24 cellular contexts compared by ENCODE assay signal in the genomic region with DNA sequence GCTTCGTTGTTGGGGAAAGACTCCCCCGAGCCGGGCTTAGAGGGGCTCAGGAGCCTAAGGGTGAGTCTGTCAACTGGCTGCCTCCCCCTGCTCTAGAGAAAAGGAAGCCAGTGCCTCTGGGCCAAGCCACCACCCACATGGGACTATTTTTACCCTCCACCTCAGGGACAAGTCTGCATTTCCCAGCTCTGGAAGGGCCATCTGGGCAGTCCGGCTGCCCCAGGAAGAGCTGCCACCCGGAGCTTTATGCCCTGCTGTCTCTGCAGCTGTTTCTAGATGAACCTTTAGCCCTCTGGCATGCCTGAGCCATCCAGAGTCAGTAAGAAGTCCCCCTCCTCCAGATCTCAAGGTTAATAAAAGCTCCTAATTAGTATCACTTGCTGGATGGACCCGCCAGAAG. TPM values are rescaled to one million over a fixed set of nuclear protein-coding genes. Genes with fewer than 3 reads are reported as not detected.
DNase-seq lines count a peak whose midpoint lies in the region; ATAC-seq and TF ChIP-seq lines count a peak whose summit lies in the region.
"Had no signal": no experiment of that assay in that cellular context is flagged by ENCODE, and none has a peak within 500 bp of the region (broad histone marks: within the 10 kb centered on the region; RNA-seq: fewer than 3 reads in every experiment).

No MANE protein-coding gene starts in this region.

- DNase-seq in NCI-H1694 treated with DMSO at 0.1 percent for 48 hours (lab: John Stamatoyannopoulos, UW) (peak; percentile 85), colonic mucosa (peak; percentile 35), medulla oblongata (ENCODE audit: extremely low spot score) (no peak), NAMALWA (ENCODE audit: low spot score) (no peak), NCI-H1048 (lab: John Stamatoyannopoulos, UW) (no peak)
- DNase-seq in stimulated activated naive B cell treated with anti-CD40 and anti-IgM and Interleukin-4, amounts not matched to agents 10 μg/mL and 1 μg/mL and 100 μg/mL, for 72 hours: no peak
- DNase-seq: ACHN; activated CD4-positive, alpha-beta T cell treated with anti-CD3 and anti-CD28 coated beads, Interleukin-2, amount 10 ng/mL, durations not matched to agents 24 days and 14 days; activated CD8-positive, alpha-beta memory T cell treated with anti-CD3 and anti-CD28 coated beads, Interleukin-2, amount 50 U/mL, for 4 hours; activated effector memory CD4-positive, alpha-beta T cell treated with Interleukin-2 at 50 U/mL for 16 hours; CD4-positive, alpha-beta T cell; DND-41; effector CD8-positive, alpha-beta T cell; esophagus squamous epithelium; head of caudate nucleus; mesenchymal stem cell; NCI-H187; NCI-H510A; tibial artery had no signal

- H3K27me3 ChIP-seq in BLaER1: peaks cover 19% of the 10 kb centered on the region
- peaks cover 8% of the 10 kb centered on the region for H3K27me3 ChIP-seq in colonic mucosa
- H3K27me3 ChIP-seq in mucosa of rectum (ENCODE audit: control insufficient read depth in 2 of 2, insufficient read depth in 2 of 2, low read length in 2 of 2): peaks cover 0 to 4% of the 10 kb centered on the region in 2 donors

- no peak overlapping the region for H3K27ac Mint-ChIP-seq in stimulated activated naive B cell treated with anti-CD40 and anti-IgM and Interleukin-4, amounts not matched to agents 10 μg/mL and 1 μg/mL and 100 μg/mL, for 72 hours
- H3K27ac Mint-ChIP-seq: activated CD4-positive, alpha-beta T cell treated with anti-CD3 and anti-CD28 coated beads, Interleukin-2, amount 10 ng/mL, durations not matched to agents 24 days and 14 days; CD4-positive, alpha-beta T cell; GM23338 had no signal

- H3K4me3 Mint-ChIP-seq in stimulated activated naive B cell treated with anti-CD40 and anti-IgM and Interleukin-4, amounts not matched to agents 10 μg/mL and 1 μg/mL and 100 μg/mL, for 72 hours: no peak overlapping the region
- H3K4me3 Mint-ChIP-seq: activated CD4-positive, alpha-beta T cell treated with anti-CD3 and anti-CD28 coated beads, Interleukin-2, amount 10 ng/mL, durations not matched to agents 24 days and 14 days; CD4-positive, alpha-beta T cell; GM23338 had no signal

- H3K9me3 Mint-ChIP-seq in stimulated activated naive B cell treated with anti-CD40 and anti-IgM and Interleukin-4, amounts not matched to agents 10 μg/mL and 1 μg/mL and 100 μg/mL, for 72 hours: no peaks in the 10 kb centered on the region
- H3K9me3 Mint-ChIP-seq: activated CD4-positive, alpha-beta T cell treated with anti-CD3 and anti-CD28 coated beads, Interleukin-2, amount 10 ng/mL, durations not matched to agents 24 days and 14 days; CD4-positive, alpha-beta T cell; GM23338 had no signal

- no peaks in the 10 kb centered on the region for H3K36me3 Mint-ChIP-seq in stimulated activated naive B cell treated with anti-CD40 and anti-IgM and Interleukin-4, amounts not matched to agents 10 μg/mL and 1 μg/mL and 100 μg/mL, for 72 hours

- no peak overlapping the region for H3K9ac ChIP-seq in BLaER1
- peak overlapping the region in 1 of 2 donors; percentile 14 for H3K9ac ChIP-seq in colonic mucosa (ENCODE audit: low read depth in 2 of 2, low read length in 2 of 2)
- H3K9ac ChIP-seq in mucosa of rectum (ENCODE audit: low read depth in 1 of 2, low read length in 2 of 2): peak overlapping the region in 1 of 2 donors; percentile 24

- H3K4me2 ChIP-seq in BLaER1: peak overlapping the region; percentile 55; the same call in 1 of the 2 replicates
- H3K4me2 ChIP-seq: GM23338 had no signal

- H3K27me3 Mint-ChIP-seq in stimulated activated naive B cell treated with anti-CD40 and anti-IgM and Interleukin-4, amounts not matched to agents 10 μg/mL and 1 μg/mL and 100 μg/mL, for 72 hours: peaks cover 11 to 16% of the 10 kb centered on the region in 2 donors

- H3K4me1 ChIP-seq in BLaER1 (peaks cover 29% of the 10 kb centered on the region), colonic mucosa (peaks cover 2% of the 10 kb centered on the region), mucosa of rectum (ENCODE audit: control insufficient read depth in 2 of 2, insufficient read depth in 2 of 2, low read length in 2 of 2) (peaks cover 9 to 14% of the 10 kb centered on the region in 2 donors)
- H3K4me1 ChIP-seq: prostate gland had no signal

- H3K4me3 ChIP-seq in BLaER1: no peak overlapping the region
- no peak overlapping the region for H3K4me3 ChIP-seq in colonic mucosa
- H3K4me3 ChIP-seq in mucosa of rectum (ENCODE audit: low read length in 2 of 2): peak overlapping the region in 1 of 2 donors; percentile 20
- H3K4me3 ChIP-seq: esophagus squamous epithelium, GM23338, Peyer's patch, prostate gland, tibial artery had no signal

- no peak for ATAC-seq in stimulated activated naive B cell treated with anti-CD40 and anti-IgM and Interleukin-4, amounts not matched to agents 10 μg/mL and 1 μg/mL and 100 μg/mL, for 72 hours (replicated peaks)

- H3K4me1 Mint-ChIP-seq in stimulated activated naive B cell treated with anti-CD40 and anti-IgM and Interleukin-4, amounts not matched to agents 10 μg/mL and 1 μg/mL and 100 μg/mL, for 72 hours: peaks cover 10 to 21% of the 10 kb centered on the region in 2 donors

- intact Hi-C loops in colonic mucosa (cut with DNase I): no loop called here

- TF ChIP-seq CTCF in colonic mucosa (IDR thresholded peaks at IDR 0.05): no peak

- H3K36me3 ChIP-seq in BLaER1 (no peaks in the 10 kb centered on the region), colonic mucosa (no peaks in the 10 kb centered on the region), mucosa of rectum (ENCODE audit: control insufficient read depth in 2 of 2, insufficient read depth in 2 of 2, low read length in 2 of 2) (no peaks in the 10 kb centered on the region)
- H3K36me3 ChIP-seq: esophagus squamous epithelium, Peyer's patch, prostate gland, tibial artery had no signal

- no peaks in the 10 kb centered on the region for H3K9me3 ChIP-seq in BLaER1
- H3K9me3 ChIP-seq in colonic mucosa: no peaks in the 10 kb centered on the region
- H3K9me3 ChIP-seq in mucosa of rectum (ENCODE audit: control insufficient read depth in 2 of 2, low read length in 2 of 2): no peaks in the 10 kb centered on the region
- H3K9me3 ChIP-seq: esophagus squamous epithelium, Peyer's patch, prostate gland, tibial artery had no signal

- H4K20me1 ChIP-seq in BLaER1: peaks cover 4% of the 10 kb centered on the region

- no peak overlapping the region for H3K27ac ChIP-seq in BLaER1
- H3K27ac ChIP-seq in colonic mucosa: peak overlapping the region; percentile 74
- H3K27ac ChIP-seq in mucosa of rectum (ENCODE audit: low read depth in 2 of 2, low read length in 2 of 2): peak overlapping the region; percentile 83 to 84
- H3K27ac ChIP-seq: esophagus squamous epithelium, prostate gland had no signal

RNA-seq across cellular contexts. Expression of a gene that starts 5.3 kb away (rescaled TPM):
- total RNA-seq in colonic mucosa: not detected
- total RNA-seq: activated CD4-positive, alpha-beta T cell treated with anti-CD3 and anti-CD28 coated beads, Interleukin-2, amount 10 ng/mL, durations not matched to agents 24 days and 14 days; CD4-positive, alpha-beta T cell had no signal

Comparison
In these comparisons a context has a peak if more than half of its experiments do, and no peak if none do; other contexts are left out.
1. DNase-seq: peak in NCI-H1694 treated with DMSO at 0.1 percent for 48 hours (single experiment) and colonic mucosa (single experiment); none in stimulated activated naive B cell treated with anti-CD40 and anti-IgM and Interleukin-4, amounts not matched to agents 10 μg/mL and 1 μg/mL and 100 μg/mL, for 72 hours (single experiment), medulla oblongata (single experiment), NAMALWA (single experiment) and NCI-H1048 (single experiment).